Comparison of ENCODE assay signal across 24 cellular contexts in the genomic region with DNA sequence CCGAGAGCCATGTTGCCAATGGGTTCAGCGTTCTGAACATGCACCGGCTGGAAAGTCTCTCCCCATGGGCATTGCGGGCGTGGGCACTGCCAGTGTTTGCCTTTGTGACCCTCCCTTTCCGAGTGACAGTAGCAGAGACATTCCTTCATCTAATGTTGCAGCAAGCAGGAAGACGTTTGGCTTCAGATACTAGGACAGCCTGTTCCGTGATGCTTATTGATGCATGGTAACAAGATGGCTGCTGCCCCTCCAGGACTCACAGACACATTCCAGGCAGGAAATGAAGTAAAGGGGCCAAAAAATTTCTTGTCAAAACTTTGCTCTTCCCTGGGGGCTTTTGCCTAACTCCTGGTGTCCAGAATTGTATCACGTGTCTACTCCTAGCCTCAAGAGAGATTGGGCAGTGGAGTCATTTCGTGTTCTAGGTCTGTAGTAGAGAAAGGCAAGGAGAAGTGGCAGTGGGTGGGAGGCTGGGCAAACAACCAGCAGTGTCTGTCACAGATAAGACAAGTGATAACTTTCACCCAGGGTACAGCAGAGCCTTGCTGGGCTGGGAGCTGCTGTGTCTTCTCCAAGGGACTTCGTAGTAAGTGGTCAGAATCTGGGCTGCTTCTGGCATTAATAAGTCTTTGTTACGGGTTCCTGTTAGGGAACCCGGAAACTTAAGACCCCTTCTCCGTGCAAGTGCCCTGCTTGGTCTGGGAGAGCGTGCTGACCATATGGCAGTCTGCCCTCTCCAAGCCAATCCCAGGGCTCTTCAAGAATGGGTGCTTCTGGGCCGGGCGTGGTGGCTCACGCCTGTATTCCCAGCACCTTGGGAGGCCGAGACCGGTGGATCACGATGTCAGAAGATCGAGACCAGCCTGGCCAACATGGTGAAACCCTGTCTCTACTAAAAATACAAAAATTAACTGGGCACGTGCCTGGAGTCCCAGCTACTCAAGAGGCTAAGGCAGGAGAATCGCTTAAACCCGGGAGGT.
DNase-seq lines count a peak whose midpoint lies in the region; ATAC-seq and TF ChIP-seq lines count a peak whose summit lies in the region.
"Had no signal": no experiment of that assay in that cellular context is flagged by ENCODE, and none has a peak within 500 bp of the region (broad histone marks: within the 10 kb centered on the region; RNA-seq: fewer than 3 reads in every experiment).

No MANE protein-coding gene starts in this region.

- no peak for TF ChIP-seq CTCF in RWPE1 (conservative IDR thresholded peaks at IDR 0.05; ENCODE audit: low read depth)
- TF ChIP-seq CTCF in chondrocyte (IDR thresholded peaks at IDR 0.05): no peak
- TF ChIP-seq CTCF in thyroid gland (IDR thresholded peaks at IDR 0.05): no peak
- TF ChIP-seq CTCF in CD4-positive, alpha-beta T cell (IDR thresholded peaks at IDR 0.05): no peak

- no peak overlapping the region for H3K4me3 ChIP-seq in thyroid gland (replicated peaks in 1 of 3)
- H3K4me3 ChIP-seq: BLaER1, HAP-1, PC-9 had no signal

- POLR2A ChIA-PET in RWPE1 (lab: Yijun Ruan, JAX; ENCODE audit: low non-redundant PET): no interaction called here
- POLR2A ChIA-PET in CD4-positive, alpha-beta T cell (lab: Charles Lee): no interaction called here

- no peak overlapping the region for H3K4me3 Mint-ChIP-seq in activated naive CD8-positive, alpha-beta T cell treated with anti-CD3 and anti-CD28 coated beads, Interleukin-2, amount 50 U/mL, for 24 hours
- no peak overlapping the region for H3K4me3 Mint-ChIP-seq in activated naive CD8-positive, alpha-beta T cell treated with anti-CD3 and anti-CD28 coated beads for 36 hours
- no peak overlapping the region for H3K4me3 Mint-ChIP-seq in chondrocyte (ENCODE audit: unreplicated experiment)
- no peak overlapping the region for H3K4me3 Mint-ChIP-seq in CD4-positive, alpha-beta T cell
- H3K4me3 Mint-ChIP-seq: CD4-positive, alpha-beta memory T cell; HFFc6 had no signal

- H3K27ac Mint-ChIP-seq in activated naive CD8-positive, alpha-beta T cell treated with anti-CD3 and anti-CD28 coated beads, Interleukin-2, amount 50 U/mL, for 24 hours: no peak overlapping the region
- no peak overlapping the region for H3K27ac Mint-ChIP-seq in activated naive CD8-positive, alpha-beta T cell treated with anti-CD3 and anti-CD28 coated beads for 36 hours
- no peak overlapping the region for H3K27ac Mint-ChIP-seq in chondrocyte (ENCODE audit: unreplicated experiment)
- no peak overlapping the region for H3K27ac Mint-ChIP-seq in CD4-positive, alpha-beta T cell
- H3K27ac Mint-ChIP-seq: HFFc6 had no signal

- ATAC-seq in activated naive CD8-positive, alpha-beta T cell treated with anti-CD3 and anti-CD28 coated beads, Interleukin-2, amount 50 U/mL, for 24 hours: peak; percentile 12
- ATAC-seq in CD4-positive, alpha-beta T cell (ENCODE audit: poor library complexity): no peak

- no peaks in the 10 kb centered on the region for H3K4me1 Mint-ChIP-seq in activated naive CD8-positive, alpha-beta T cell treated with anti-CD3 and anti-CD28 coated beads, Interleukin-2, amount 50 U/mL, for 24 hours
- H3K4me1 Mint-ChIP-seq in activated naive CD8-positive, alpha-beta T cell treated with anti-CD3 and anti-CD28 coated beads for 36 hours: no peaks in the 10 kb centered on the region
- H3K4me1 Mint-ChIP-seq in chondrocyte (ENCODE audit: low read depth): peaks cover 5% of the 10 kb centered on the region
- no peaks in the 10 kb centered on the region for H3K4me1 Mint-ChIP-seq in CD4-positive, alpha-beta T cell (ENCODE audit: low read depth)
- H3K4me1 Mint-ChIP-seq: CD4-positive, alpha-beta memory T cell had no signal

- CTCF ChIA-PET in RWPE1 (lab: Yijun Ruan, JAX): interaction anchor here (0.6 kb wide), 1 partner anchor 69 kb away, joined by 4 read pairs; no protein-coding TSS in a partner anchor
- CTCF ChIA-PET in CD4-positive, alpha-beta T cell (lab: Charles Lee): no interaction called here

- H3K27me3 Mint-ChIP-seq in activated naive CD8-positive, alpha-beta T cell treated with anti-CD3 and anti-CD28 coated beads, Interleukin-2, amount 50 U/mL, for 24 hours: no peaks in the 10 kb centered on the region
- H3K27me3 Mint-ChIP-seq in activated naive CD8-positive, alpha-beta T cell treated with anti-CD3 and anti-CD28 coated beads for 36 hours: peaks cover 4% of the 10 kb centered on the region
- peaks cover 14% of the 10 kb centered on the region for H3K27me3 Mint-ChIP-seq in chondrocyte (ENCODE audit: low read depth)
- peaks cover 5% of the 10 kb centered on the region for H3K27me3 Mint-ChIP-seq in CD4-positive, alpha-beta T cell
- H3K27me3 Mint-ChIP-seq: CD4-positive, alpha-beta memory T cell had no signal

- DNase-seq in activated naive CD8-positive, alpha-beta T cell treated with anti-CD3 and anti-CD28 coated beads, Interleukin-2, amount 50 U/mL, for 24 hours: no peak
- DNase-seq in activated naive CD8-positive, alpha-beta T cell treated with anti-CD3 and anti-CD28 coated beads for 36 hours: no peak
- no peak for DNase-seq in RWPE1 (ENCODE audit: low spot score)
- peak; percentile 58 for DNase-seq in chondrocyte (ENCODE audit: low spot score)
- peak; percentile 71 to 77 for DNase-seq in thyroid gland
- no peak for DNase-seq in RPMI8226
- no peak for DNase-seq in T1000 (lab: John Stamatoyannopoulos, UW)
- no peak for DNase-seq in CD4-positive, alpha-beta T cell
- DNase-seq: CD4-positive, alpha-beta memory T cell; COR-L47; DMS53; GOT3; HFFc6; Karpas-422; NCI-H2029 treated with DMSO at 0.1 percent for 48 hours; NCI-H446 treated with DMSO at 0.1 percent for 48 hours; NCI-H526; NCI-H82; NK-92 treated with Interleukin-12 subunit alpha and Interleukin-12 subunit beta, amount 100 ng/mL, for 24 hours; PC-9; SHP77 treated with DMSO at 0.1 percent for 48 hours had no signal

- no peaks in the 10 kb centered on the region for H3K36me3 ChIP-seq in thyroid gland
- H3K36me3 ChIP-seq: BLaER1, HAP-1 had no signal

- no peaks in the 10 kb centered on the region for H3K36me3 Mint-ChIP-seq in activated naive CD8-positive, alpha-beta T cell treated with anti-CD3 and anti-CD28 coated beads, Interleukin-2, amount 50 U/mL, for 24 hours (ENCODE audit: low read depth)
- no peaks in the 10 kb centered on the region for H3K36me3 Mint-ChIP-seq in activated naive CD8-positive, alpha-beta T cell treated with anti-CD3 and anti-CD28 coated beads for 36 hours
- peaks cover 2% of the 10 kb centered on the region for H3K36me3 Mint-ChIP-seq in chondrocyte (ENCODE audit: low read depth)
- no peaks in the 10 kb centered on the region for H3K36me3 Mint-ChIP-seq in CD4-positive, alpha-beta T cell (ENCODE audit: low read depth)
- H3K36me3 Mint-ChIP-seq: CD4-positive, alpha-beta memory T cell had no signal

- WGBS in thyroid gland, 2 donors: 73 to 79% methylated on average over 22 to 25 of the region's 25 CpGs

- no peaks in the 10 kb centered on the region for H3K9me3 Mint-ChIP-seq in activated naive CD8-positive, alpha-beta T cell treated with anti-CD3 and anti-CD28 coated beads, Interleukin-2, amount 50 U/mL, for 24 hours
- H3K9me3 Mint-ChIP-seq in activated naive CD8-positive, alpha-beta T cell treated with anti-CD3 and anti-CD28 coated beads for 36 hours: no peaks in the 10 kb centered on the region
- peaks cover 3% of the 10 kb centered on the region for H3K9me3 Mint-ChIP-seq in chondrocyte (ENCODE audit: low read depth)
- no peaks in the 10 kb centered on the region for H3K9me3 Mint-ChIP-seq in CD4-positive, alpha-beta T cell
- H3K9me3 Mint-ChIP-seq: HFFc6 had no signal

- peak overlapping the region; percentile 26; the same call in 1 of the 2 replicates for H3K27ac ChIP-seq in RWPE1
- peak overlapping the region in 2 of 3 donors; percentile 60 to 73 for H3K27ac ChIP-seq in thyroid gland
- H3K27ac ChIP-seq in CD4-positive, alpha-beta T cell (ENCODE audit: low read depth, low read length): no peak overlapping the region
- H3K27ac ChIP-seq: BLaER1, HL-60, PC-9 had no signal

- intact Hi-C loops in thyroid gland (cut with DNase I): no loop called here
- intact Hi-C loops in CD4-positive, alpha-beta T cell (cut with DNase I, micrococcal nuclease): no loop called here

- peaks cover 16 to 50% of the 10 kb centered on the region in 2 donors for H3K4me1 ChIP-seq in thyroid gland
- H3K4me1 ChIP-seq: HAP-1 had no signal

- H3K27me3 ChIP-seq in thyroid gland: no peaks in the 10 kb centered on the region
- no peaks in the 10 kb centered on the region for H3K27me3 ChIP-seq in CD4-positive, alpha-beta T cell (ENCODE audit: control insufficient read depth, insufficient read depth, low read length)
- H3K27me3 ChIP-seq: BLaER1 had no signal

- no peak for TF ChIP-seq POLR2A in thyroid gland (IDR thresholded peaks at IDR 0.05)

- H3K9me3 ChIP-seq in thyroid gland: no peaks in the 10 kb centered on the region
- no peaks in the 10 kb centered on the region for H3K9me3 ChIP-seq in CD4-positive, alpha-beta T cell (ENCODE audit: control insufficient read depth, low read length)
- H3K9me3 ChIP-seq: BLaER1, HAP-1 had no signal

Comparison
In these comparisons a context has a peak if more than half of its experiments do, and no peak if none do; other contexts are left out.
1. DNase-seq: peak in chondrocyte (single experiment) and thyroid gland (2 of 2); none in activated naive CD8-positive, alpha-beta T cell treated with anti-CD3 and anti-CD28 coated beads, Interleukin-2, amount 50 U/mL, for 24 hours (single experiment), activated naive CD8-positive, alpha-beta T cell treated with anti-CD3 and anti-CD28 coated beads for 36 hours (single experiment), RWPE1 (single experiment), RPMI8226 (single experiment), T1000 (single experiment) and CD4-positive, alpha-beta T cell (0 of 10).